8 cellular contexts compared by ENCODE assay signal in the genomic region with DNA sequence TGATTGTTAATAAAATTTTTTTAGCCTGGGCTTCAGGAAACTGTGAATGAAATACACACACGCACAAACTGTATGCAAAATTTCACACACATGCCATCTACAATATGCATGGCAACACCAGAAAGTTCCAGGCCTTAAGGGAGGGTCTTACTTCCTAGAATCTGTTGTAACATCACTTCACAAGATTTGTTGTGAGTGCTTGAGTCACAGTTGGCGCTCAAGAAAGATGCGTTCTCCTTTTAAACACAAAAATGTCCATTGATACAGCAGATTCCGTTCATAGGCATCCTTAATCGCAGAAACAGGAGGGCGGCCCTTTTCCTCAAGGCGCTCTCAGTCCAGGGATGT. TPM values are rescaled to one million over a fixed set of nuclear protein-coding genes. Genes with fewer than 3 reads are reported as not detected.
A peak's percentile ranks its signal among the peaks of the same experiment; 100 is the strongest.
DNase-seq lines count a peak whose midpoint lies in the region; ATAC-seq, FAIRE-seq and TF ChIP-seq lines count a peak whose summit lies in the region.

No MANE protein-coding gene starts in this region.

- CTCF ChIA-PET in K562 (lab: Yijun Ruan, JAX; ENCODE audit: low intra/inter-chr PET ratio) = no interaction called here

- peak overlapping the region; percentile 9; the same call in 2 of the 3 replicates for H3K27ac ChIP-seq in K562 (ENCODE audit: extremely low read depth, low read depth, low read length)

- H3K9me3 ChIP-seq in K562 (replicated peaks; ENCODE audit: control insufficient read depth, insufficient read depth, low read depth, low read length) = no peaks in the 10 kb centered on the region
- H3K9me3 ChIP-seq in mucosa of descending colon = no peaks in the 10 kb centered on the region

- intact Hi-C loops in K562 (cut with micrococcal nuclease) = loop anchor here (2.0 to 5.0 kb wide), 2 partner anchors 56 to 67 kb away; a partner anchor contains a TSS
- intact Hi-C loops in mucosa of descending colon (cut with DNase I, micrococcal nuclease) = no loop called here

- peak overlapping the region; percentile 82 for H2AFZ ChIP-seq in K562 (ENCODE audit: low read depth, low read length)

- ATAC-seq in HG02973 (IDR thresholded peaks at IDR 0.05; ENCODE audit: unreplicated experiment) = peak; percentile 1
- ATAC-seq in K562 = peak; percentile 3; the same call in 2 of the 3 replicates
- ATAC-seq in mucosa of descending colon = no peak
- ATAC-seq in GM21381 (IDR thresholded peaks at IDR 0.05; ENCODE audit: unreplicated experiment) = no peak
- no peak for ATAC-seq in HG02642 (IDR thresholded peaks at IDR 0.05; ENCODE audit: poor library complexity, unreplicated experiment)

- H4K20me1 ChIP-seq in K562 (replicated peaks; ENCODE audit: control insufficient read depth, insufficient read depth, low read length) = no peaks in the 10 kb centered on the region

- H3K36me3 ChIP-seq in K562 (ENCODE audit: control insufficient read depth, insufficient read depth, low read length) (peaks cover 16% of the 10 kb centered on the region), mucosa of descending colon (ENCODE audit: low read depth) (no peaks in the 10 kb centered on the region)

- no peak for TF ChIP-seq EP300 in K562 (IDR thresholded peaks at IDR 0.05; ENCODE audit: low read length)

- in situ Hi-C loops in K562 (cut with MboI) = no loop called here
- in situ Hi-C loops in G401 (cut with HindIII; ENCODE audit: low sequenced_read_pairs) = no loop called here

- H3K4me3 ChIP-seq in AG09309 (ENCODE audit: control insufficient read depth, low read depth, low read length) (peak overlapping the region; percentile 97), K562 (peak overlapping the region; percentile 88), mucosa of descending colon (peak overlapping the region; percentile 72)

- no peak for DNase-seq in AG09309 (ENCODE audit: low read depth)
- no peak for DNase-seq in K562 (ENCODE audit: extremely low read depth in 1 of 4, low spot score in 3 of 4)
- DNase-seq in mucosa of descending colon = no peak
- no peak for DNase-seq in AG08396 (ENCODE audit: low spot score)
- DNase-seq in G401 (ENCODE audit: low spot score) = no peak

- H3K9ac ChIP-seq in K562 (ENCODE audit: insufficient read depth in 1 of 2, low read depth in 2 of 2, low read length in 2 of 2) = peak overlapping the region; percentile 40 to 85

- TF ChIP-seq RAD21 in K562 (CRISPR knock-in tag; conservative IDR thresholded peaks at IDR 0.05 in 1 of 2, IDR thresholded peaks at IDR 0.05 in 1 of 2) = no peak

- peak overlapping the region; percentile 86 for H3K4me2 ChIP-seq in K562 (ENCODE audit: insufficient read depth, low read length)

- 6% methylated on average over 7 of the region's 7 CpGs for WGBS in K562 (ENCODE audit: insufficient coverage, low coverage, missing lambda C conversion rate)

- TF ChIP-seq POLR2A in K562 (conservative IDR thresholded peaks at IDR 0.05) = no peak

- TSS peak; percentile 69 for BruUV-seq in K562 (replicated peaks; lab: Mats Ljungman, UMichigan)

- POLR2A ChIA-PET in K562 (lab: Yijun Ruan, JAX) = interaction anchor here (0.7 to 2.0 kb wide), 6 partner anchors 11 to 765 kb away, joined by 3 to 6 read pairs (median 3); no protein-coding TSS in a partner anchor

- no peak for FAIRE-seq in K562 (lab: Jason Lieb, UNC)

- no peaks in the 10 kb centered on the region for H3K27me3 ChIP-seq in K562 (ENCODE audit: control insufficient read depth in 2 of 2, insufficient read depth in 2 of 2, low read length in 2 of 2)

- no peaks in the 10 kb centered on the region for H3K9me1 ChIP-seq in K562 (ENCODE audit: control insufficient read depth, insufficient read depth, low read length)

- no peak for TF ChIP-seq CTCF in AG09309 (IDR thresholded peaks at IDR 0.05; ENCODE audit: control insufficient read depth, insufficient read depth, low read depth, low read length, missing control alignments)
- no peak for TF ChIP-seq CTCF in K562 (IDR thresholded peaks at IDR 0.05 in 2 of 3, conservative IDR thresholded peaks at IDR 0.05 in 1 of 3; ENCODE audit: insufficient read depth in 2 of 3, low read depth in 1 of 3, low read length in 3 of 3)
- TF ChIP-seq CTCF in mucosa of descending colon (IDR thresholded peaks at IDR 0.05) = no peak

- H3K79me2 ChIP-seq in K562 (ENCODE audit: control insufficient read depth, insufficient read depth, low read length) = peaks cover 27% of the 10 kb centered on the region

- H3K4me1 ChIP-seq in K562 (replicated peaks in 1 of 2; ENCODE audit: control insufficient read depth in 2 of 2, insufficient read depth in 2 of 2, low read length in 2 of 2) (peaks cover 3 to 6% of the 10 kb centered on the region in 2 experiments; a peak in 4 of 5 replicates), mucosa of descending colon (ENCODE audit: low read depth) (peaks cover 17% of the 10 kb centered on the region)

RNA-seq across cellular contexts. Expression of a gene that starts 0.5 kb away (rescaled TPM):
- 29.7 and 29.9 TPM in 2 replicates for total RNA-seq in K562 (2011; cell fraction: chromatin; rRNA removed; ENCODE audit: low replicate concordance)
- total RNA-seq in K562 (2011; cell fraction: nucleolus; rRNA removed) = 20.7 and 24.2 TPM in 2 replicates
- 33.1 and 37.2 TPM in 2 replicates for total RNA-seq in K562 (2011; cell fraction: nucleoplasm; rRNA removed)
- total RNA-seq in K562 (2014; rRNA removed) (67.0 and 69.1 TPM in 2 replicates), K562 (2014; rRNA removed; fragmentation: Illumina TruSeq; extraction: Trizol) (62.1 and 69.8 TPM in 2 replicates), K562 (2015; rRNA removed; fragmentation: Illumina TruSeq; extraction: Trizol) (67.9 and 70.4 TPM in 2 replicates), K562 (2021) (83.5 and 84.9 TPM in 2 replicates), mucosa of descending colon (10 to 100 TPM; 74.5 to 87.0 (median 76.4) TPM)
- polyA plus RNA-seq in K562 (2011; rRNA removed) (82.3 and 87.4 TPM in 2 replicates), K562 (2014; fragmentation: Illumina TruSeq; extraction: Trizol) (85.1 and 90.7 TPM in 2 replicates), K562 (2014; fragmentation: Nextera tagmentation; extraction: Ambion mirVana) (100 to 1,000 TPM; 114 to 177 TPM), K562 (2014; rRNA removed) (80.1 and 85.0 TPM in 2 replicates)
- polyA plus RNA-seq in K562 (2011; cell fraction: cytosol; rRNA removed) = 68.8 and 69.8 TPM in 2 replicates
- 48.5 and 53.8 TPM in 2 replicates for polyA plus RNA-seq in K562 (2011; cell fraction: nucleus; rRNA removed)
- 65.1 and 70.9 TPM in 2 replicates for polyA plus RNA-seq in K562 (2012)
- 46.4 and 55.6 TPM in 2 replicates for polyA minus RNA-seq in K562 (2011; rRNA and poly(A)+ RNA removed)
- polyA minus RNA-seq in K562 (2011; cell fraction: cytosol; rRNA and poly(A)+ RNA removed) = 29.6 and 30.2 TPM in 2 replicates
- polyA minus RNA-seq in K562 (2011; cell fraction: nucleus; rRNA and poly(A)+ RNA removed) = 10.8 and 20.4 TPM in 2 replicates
- 69.3 and 82.8 TPM in 2 replicates for total RNA-seq in G401 (2014; rRNA removed; shearing (Covaris generic))

RNA-seq across cellular contexts. Expression of a gene that starts 55.9 kb away (rescaled TPM):
- total RNA-seq in K562 (2011; cell fraction: chromatin; rRNA removed; ENCODE audit: low replicate concordance) = 63.3 and 67.4 TPM in 2 replicates
- 45.1 and 50.9 TPM in 2 replicates for total RNA-seq in K562 (2011; cell fraction: nucleolus; rRNA removed)
- total RNA-seq in K562 (2011; cell fraction: nucleoplasm; rRNA removed) = 43.0 and 48.2 TPM in 2 replicates
- 26.7 and 27.1 TPM in 2 replicates for total RNA-seq in K562 (2014; rRNA removed)
- 23.4 and 29.3 TPM in 2 replicates for total RNA-seq in K562 (2014; rRNA removed; fragmentation: Illumina TruSeq; extraction: Trizol)
- total RNA-seq in K562 (2015; rRNA removed; fragmentation: Illumina TruSeq; extraction: Trizol) = 25.3 and 25.6 TPM in 2 replicates
- 27.8 and 36.8 TPM in 2 replicates for total RNA-seq in K562 (2021)
- polyA plus RNA-seq in K562 (2011; rRNA removed) = 53.2 and 53.8 TPM in 2 replicates
- polyA plus RNA-seq in K562 (2011; cell fraction: cytosol; rRNA removed) = 52.4 and 52.9 TPM in 2 replicates
- polyA plus RNA-seq in K562 (2011; cell fraction: nucleus; rRNA removed) = 28.9 and 33.6 TPM in 2 replicates
- 18.6 and 19.4 TPM in 2 replicates for polyA plus RNA-seq in K562 (2012)
- polyA plus RNA-seq in K562 (2014; fragmentation: Illumina TruSeq; extraction: Trizol) = 35.3 and 41.6 TPM in 2 replicates
- polyA plus RNA-seq in K562 (2014; fragmentation: Nextera tagmentation; extraction: Ambion mirVana) = 1 to 10 TPM; 8.1 to 8.8 TPM
- polyA plus RNA-seq in K562 (2014; rRNA removed) = 21.7 and 30.0 TPM in 2 replicates
- 56.7 and 57.5 TPM in 2 replicates for polyA minus RNA-seq in K562 (2011; rRNA and poly(A)+ RNA removed)
- 39.3 and 40.1 TPM in 2 replicates for polyA minus RNA-seq in K562 (2011; cell fraction: cytosol; rRNA and poly(A)+ RNA removed)
- polyA minus RNA-seq in K562 (2011; cell fraction: nucleus; rRNA and poly(A)+ RNA removed) = 26.0 and 37.0 TPM in 2 replicates
- total RNA-seq in mucosa of descending colon = 1 to 10 TPM in 1 of 3 donors, under 1 TPM in 2; 0.61 to 1.0 (median 0.77) TPM
- total RNA-seq in G401 (2014; rRNA removed; shearing (Covaris generic)) = 0.51 TPM in 1 of 2 replicates, not detected in the other

RNA-seq across cellular contexts. Expression of a gene that starts 56.6 kb away (rescaled TPM):
- 0.60 and 0.67 TPM in 2 replicates for total RNA-seq in K562 (2011; cell fraction: chromatin; rRNA removed; ENCODE audit: low replicate concordance)
- 0.33 and 0.66 TPM in 2 replicates for total RNA-seq in K562 (2011; cell fraction: nucleolus; rRNA removed)
- total RNA-seq in K562 (2011; cell fraction: nucleoplasm; rRNA removed) = 0.81 TPM in 1 of 2 replicates, not detected in the other
- total RNA-seq in K562 (2014; rRNA removed) (not detected in 2 replicates), K562 (2014; rRNA removed; fragmentation: Illumina TruSeq; extraction: Trizol) (0.15 TPM in 1 of 2 replicates, not detected in the other), K562 (2015; rRNA removed; fragmentation: Illumina TruSeq; extraction: Trizol) (not detected in 2 replicates), K562 (2021) (not detected in 2 replicates), mucosa of descending colon (under 1 TPM; 0.32 to 0.77 (median 0.44) TPM)
- polyA plus RNA-seq in K562 (2011; rRNA removed) (0.11 TPM in 2 replicates), K562 (2014; fragmentation: Illumina TruSeq; extraction: Trizol) (not detected in 2 replicates), K562 (2014; fragmentation: Nextera tagmentation; extraction: Ambion mirVana) (under 1 TPM in 1 of 2 experiments, not detected in 1; 0.08 TPM), K562 (2014; rRNA removed) (0.23 TPM in 1 of 2 replicates, not detected in the other)
- not detected in 2 replicates for polyA plus RNA-seq in K562 (2011; cell fraction: cytosol; rRNA removed)
- polyA plus RNA-seq in K562 (2011; cell fraction: nucleus; rRNA removed) = 0.17 and 0.46 TPM in 2 replicates
- polyA plus RNA-seq in K562 (2012) = 0.14 and 0.18 TPM in 2 replicates
- not detected in 2 replicates for polyA minus RNA-seq in K562 (2011; rRNA and poly(A)+ RNA removed)
- polyA minus RNA-seq in K562 (2011; cell fraction: cytosol; rRNA and poly(A)+ RNA removed) = not detected in 2 replicates
- polyA minus RNA-seq in K562 (2011; cell fraction: nucleus; rRNA and poly(A)+ RNA removed) = 0.33 and 0.67 TPM in 2 replicates
- not detected in 2 replicates for total RNA-seq in G401 (2014; rRNA removed; shearing (Covaris generic))

Comparison
In these comparisons a context has a peak if more than half of its experiments do, and no peak if none do; other contexts are left out.
1. ATAC-seq: peak in HG02973 (single experiment) and K562 (single experiment); none in mucosa of descending colon (single experiment), GM21381 (single experiment) and HG02642 (single experiment).
2. RNA of a gene that starts 55.9 kb away (total RNA-seq): 23.4 to 67.4 TPM in K562; 0.61 to 1.0 TPM in mucosa of descending colon and 0.51 TPM in G401; every median in the first group is over 10 times any median in the second.
3. Peak in every context shown above with its lines, with median percentiles within 50 percentile points of each other: H3K4me3 ChIP-seq.